2 cellular contexts compared by ENCODE assay signal in the genomic region with DNA sequence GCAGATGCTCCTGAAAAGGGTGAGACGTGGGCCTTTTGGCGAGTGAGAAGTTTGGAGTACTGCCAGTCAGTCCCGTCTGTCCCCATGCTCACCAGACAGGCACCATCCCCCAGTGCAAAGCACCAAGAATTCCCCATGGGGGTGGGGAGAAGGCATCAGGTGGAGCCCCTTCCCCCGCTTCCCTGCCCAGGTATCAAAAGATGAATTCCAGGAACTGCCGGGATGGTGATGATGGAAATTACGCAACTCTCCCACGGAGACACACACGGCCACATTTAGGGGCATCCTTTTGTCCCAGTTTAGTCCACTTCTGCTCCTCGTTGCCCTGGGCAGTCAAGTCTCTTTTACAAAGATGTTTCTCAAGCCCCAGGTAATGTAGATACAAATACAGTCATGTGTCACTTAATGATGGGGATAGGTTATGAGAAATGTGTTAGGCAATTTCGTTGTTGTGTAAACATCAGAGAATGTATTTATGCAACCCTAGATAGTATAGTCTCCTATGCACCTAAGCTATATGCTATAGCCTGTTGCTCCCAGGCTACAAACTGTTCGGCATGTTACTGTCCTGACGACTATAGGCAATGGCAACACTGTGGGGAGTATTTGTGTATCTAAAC.
TF ChIP-seq lines count a peak whose summit lies in the region.

No MANE protein-coding gene starts in this region.

TF ChIP-seq in IMR-90, 13 proteins besides CTCF, POLR2A, EP300 and RAD21:
- TF ChIP-seq RCOR1 (IDR thresholded peaks at IDR 0.05; ENCODE audit: insufficient replicate concordance, low read length) (no peak), MAZ (IDR thresholded peaks at IDR 0.05; ENCODE audit: borderline replicate concordance, low read depth, low read length) (no peak), CEBPB (IDR thresholded peaks at IDR 0.05; ENCODE audit: low read depth, low read length) (peak; percentile 72)
- TF ChIP-seq, protein P1, sequence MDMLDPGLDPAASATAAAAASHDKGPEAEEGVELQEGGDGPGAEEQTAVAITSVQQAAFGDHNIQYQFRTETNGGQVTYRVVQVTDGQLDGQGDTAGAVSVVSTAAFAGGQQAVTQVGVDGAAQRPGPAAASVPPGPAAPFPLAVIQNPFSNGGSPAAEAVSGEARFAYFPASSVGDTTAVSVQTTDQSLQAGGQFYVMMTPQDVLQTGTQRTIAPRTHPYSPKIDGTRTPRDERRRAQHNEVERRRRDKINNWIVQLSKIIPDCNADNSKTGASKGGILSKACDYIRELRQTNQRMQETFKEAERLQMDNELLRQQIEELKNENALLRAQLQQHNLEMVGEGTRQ (IDR thresholded peaks at IDR 0.05; ENCODE audit: low read depth, low read length): no peak

TF ChIP-seq in H1, 55 proteins besides CTCF, POLR2A, EP300 and RAD21:
- TF ChIP-seq, protein P2, sequence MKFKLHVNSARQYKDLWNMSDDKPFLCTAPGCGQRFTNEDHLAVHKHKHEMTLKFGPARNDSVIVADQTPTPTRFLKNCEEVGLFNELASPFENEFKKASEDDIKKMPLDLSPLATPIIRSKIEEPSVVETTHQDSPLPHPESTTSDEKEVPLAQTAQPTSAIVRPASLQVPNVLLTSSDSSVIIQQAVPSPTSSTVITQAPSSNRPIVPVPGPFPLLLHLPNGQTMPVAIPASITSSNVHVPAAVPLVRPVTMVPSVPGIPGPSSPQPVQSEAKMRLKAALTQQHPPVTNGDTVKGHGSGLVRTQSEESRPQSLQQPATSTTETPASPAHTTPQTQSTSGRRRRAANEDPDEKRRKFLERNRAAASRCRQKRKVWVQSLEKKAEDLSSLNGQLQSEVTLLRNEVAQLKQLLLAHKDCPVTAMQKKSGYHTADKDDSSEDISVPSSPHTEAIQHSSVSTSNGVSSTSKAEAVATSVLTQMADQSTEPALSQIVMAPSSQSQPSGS (IDR thresholded peaks at IDR 0.05; ENCODE audit: low read length): no peak
- TF ChIP-seq, protein P3, sequence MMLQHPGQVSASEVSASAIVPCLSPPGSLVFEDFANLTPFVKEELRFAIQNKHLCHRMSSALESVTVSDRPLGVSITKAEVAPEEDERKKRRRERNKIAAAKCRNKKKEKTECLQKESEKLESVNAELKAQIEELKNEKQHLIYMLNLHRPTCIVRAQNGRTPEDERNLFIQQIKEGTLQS (IDR thresholded peaks at IDR 0.05; ENCODE audit: insufficient read depth, low read depth, low read length): no peak
- TF ChIP-seq CEBPB (IDR thresholded peaks at IDR 0.05; ENCODE audit: low read depth, low read length): peak; percentile 79
- no peak for TF ChIP-seq SIRT6 (IDR thresholded peaks at IDR 0.05; ENCODE audit: low read length)
- no peak for TF ChIP-seq CHD1 (IDR thresholded peaks at IDR 0.05; ENCODE audit: low read depth, low read length)
- TF ChIP-seq RBBP5 (IDR thresholded peaks at IDR 0.05; ENCODE audit: borderline replicate concordance, low read depth, low read length): no peak
TF ChIP-seq in H1: peak in this region for 1.
